ENCODE assay signal across 18 cellular contexts in genomic region chr16:78284957-78285434, GRCh38.
"Had no signal": no experiment of that assay in that cellular context is flagged by ENCODE, and none has a peak within 500 bp of the region (broad histone marks: within the 10 kb centered on the region; RNA-seq: fewer than 3 reads in every experiment).

No MANE protein-coding gene starts in this region.

- DNase-seq: activated CD4-positive, alpha-beta memory T cell treated with anti-CD3 and anti-CD28 coated beads for 36 hours; activated naive CD4-positive, alpha-beta T cell treated with Interleukin-2 at 50 U/mL for 16 hours; activated naive CD8-positive, alpha-beta T cell treated with anti-CD3 and anti-CD28 coated beads, Interleukin-2, amount 10 ng/mL, durations not matched to agents 7 days and 5 days; activated T-cell treated with anti-CD3 and anti-CD28 coated beads, Interleukin-2, amount 50 U/mL, for 48 hours; amniotic stem cell; colonic mucosa; dorsolateral prefrontal cortex; effector memory CD8-positive, alpha-beta T cell; gastrocnemius medialis; hypothalamus; naive thymus-derived CD4-positive, alpha-beta T cell; stimulated activated CD4-positive, alpha-beta T cell treated with anti-CD3 and anti-CD28 coated beads, Interleukin-4, amount 100 ng/mL, for 24 hours; substantia nigra; T-helper 9 cell; thyroid gland had no signal

- H3K36me3 ChIP-seq: colonic mucosa, esophagus muscularis mucosa, gastrocnemius medialis, thyroid gland had no signal

- H3K4me3 ChIP-seq: colonic mucosa, dorsolateral prefrontal cortex, esophagus muscularis mucosa, gastrocnemius medialis, thyroid gland had no signal

- FAIRE-seq: bronchial epithelial cell, endothelial cell of umbilical vein had no signal

- ATAC-seq: effector memory CD8-positive, alpha-beta T cell; gastrocnemius medialis; naive thymus-derived CD4-positive, alpha-beta T cell had no signal

- H3K27ac ChIP-seq: colonic mucosa, dorsolateral prefrontal cortex, esophagus muscularis mucosa, gastrocnemius medialis, thyroid gland had no signal

- H3K9me3 ChIP-seq: colonic mucosa, esophagus muscularis mucosa, gastrocnemius medialis, thyroid gland had no signal

- H3K4me1 ChIP-seq: colonic mucosa, gastrocnemius medialis had no signal

- H3K27me3 ChIP-seq: colonic mucosa, dorsolateral prefrontal cortex, esophagus muscularis mucosa, gastrocnemius medialis, thyroid gland had no signal
